Comparison of ENCODE assay signal across 3 cellular contexts in genomic region chr15:57167821-57168395, GRCh38.
TF ChIP-seq lines count a peak whose summit lies in the region.

No MANE protein-coding gene starts in this region.

TF ChIP-seq in liver, 16 proteins besides CTCF, POLR2A, EP300 and RAD21 (continued from another document):
- TF ChIP-seq, protein P1, sequence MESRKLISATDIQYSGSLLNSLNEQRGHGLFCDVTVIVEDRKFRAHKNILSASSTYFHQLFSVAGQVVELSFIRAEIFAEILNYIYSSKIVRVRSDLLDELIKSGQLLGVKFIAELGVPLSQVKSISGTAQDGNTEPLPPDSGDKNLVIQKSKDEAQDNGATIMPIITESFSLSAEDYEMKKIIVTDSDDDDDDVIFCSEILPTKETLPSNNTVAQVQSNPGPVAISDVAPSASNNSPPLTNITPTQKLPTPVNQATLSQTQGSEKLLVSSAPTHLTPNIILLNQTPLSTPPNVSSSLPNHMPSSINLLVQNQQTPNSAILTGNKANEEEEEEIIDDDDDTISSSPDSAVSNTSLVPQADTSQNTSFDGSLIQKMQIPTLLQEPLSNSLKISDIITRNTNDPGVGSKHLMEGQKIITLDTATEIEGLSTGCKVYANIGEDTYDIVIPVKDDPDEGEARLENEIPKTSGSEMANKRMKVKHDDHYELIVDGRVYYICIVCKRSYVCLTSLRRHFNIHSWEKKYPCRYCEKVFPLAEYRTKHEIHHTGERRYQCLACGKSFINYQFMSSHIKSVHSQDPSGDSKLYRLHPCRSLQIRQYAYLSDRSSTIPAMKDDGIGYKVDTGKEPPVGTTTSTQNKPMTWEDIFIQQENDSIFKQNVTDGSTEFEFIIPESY (IDR thresholded peaks at IDR 0.05), result peak; percentile 18
- TF ChIP-seq YY1 (IDR thresholded peaks at IDR 0.05) (peak; percentile 74), FOXA2 (IDR thresholded peaks at IDR 0.05) (peak; percentile 20), GABPA (IDR thresholded peaks at IDR 0.05 in 1 of 2, conservative IDR thresholded peaks at IDR 0.05 in 1 of 2) (no peak), HNF4G (IDR thresholded peaks at IDR 0.05) (no peak)

TF ChIP-seq in HepG2, 621 proteins besides CTCF, POLR2A, EP300 and RAD21 (continued from another document and continues in another):
- TF ChIP-seq, protein P2, sequence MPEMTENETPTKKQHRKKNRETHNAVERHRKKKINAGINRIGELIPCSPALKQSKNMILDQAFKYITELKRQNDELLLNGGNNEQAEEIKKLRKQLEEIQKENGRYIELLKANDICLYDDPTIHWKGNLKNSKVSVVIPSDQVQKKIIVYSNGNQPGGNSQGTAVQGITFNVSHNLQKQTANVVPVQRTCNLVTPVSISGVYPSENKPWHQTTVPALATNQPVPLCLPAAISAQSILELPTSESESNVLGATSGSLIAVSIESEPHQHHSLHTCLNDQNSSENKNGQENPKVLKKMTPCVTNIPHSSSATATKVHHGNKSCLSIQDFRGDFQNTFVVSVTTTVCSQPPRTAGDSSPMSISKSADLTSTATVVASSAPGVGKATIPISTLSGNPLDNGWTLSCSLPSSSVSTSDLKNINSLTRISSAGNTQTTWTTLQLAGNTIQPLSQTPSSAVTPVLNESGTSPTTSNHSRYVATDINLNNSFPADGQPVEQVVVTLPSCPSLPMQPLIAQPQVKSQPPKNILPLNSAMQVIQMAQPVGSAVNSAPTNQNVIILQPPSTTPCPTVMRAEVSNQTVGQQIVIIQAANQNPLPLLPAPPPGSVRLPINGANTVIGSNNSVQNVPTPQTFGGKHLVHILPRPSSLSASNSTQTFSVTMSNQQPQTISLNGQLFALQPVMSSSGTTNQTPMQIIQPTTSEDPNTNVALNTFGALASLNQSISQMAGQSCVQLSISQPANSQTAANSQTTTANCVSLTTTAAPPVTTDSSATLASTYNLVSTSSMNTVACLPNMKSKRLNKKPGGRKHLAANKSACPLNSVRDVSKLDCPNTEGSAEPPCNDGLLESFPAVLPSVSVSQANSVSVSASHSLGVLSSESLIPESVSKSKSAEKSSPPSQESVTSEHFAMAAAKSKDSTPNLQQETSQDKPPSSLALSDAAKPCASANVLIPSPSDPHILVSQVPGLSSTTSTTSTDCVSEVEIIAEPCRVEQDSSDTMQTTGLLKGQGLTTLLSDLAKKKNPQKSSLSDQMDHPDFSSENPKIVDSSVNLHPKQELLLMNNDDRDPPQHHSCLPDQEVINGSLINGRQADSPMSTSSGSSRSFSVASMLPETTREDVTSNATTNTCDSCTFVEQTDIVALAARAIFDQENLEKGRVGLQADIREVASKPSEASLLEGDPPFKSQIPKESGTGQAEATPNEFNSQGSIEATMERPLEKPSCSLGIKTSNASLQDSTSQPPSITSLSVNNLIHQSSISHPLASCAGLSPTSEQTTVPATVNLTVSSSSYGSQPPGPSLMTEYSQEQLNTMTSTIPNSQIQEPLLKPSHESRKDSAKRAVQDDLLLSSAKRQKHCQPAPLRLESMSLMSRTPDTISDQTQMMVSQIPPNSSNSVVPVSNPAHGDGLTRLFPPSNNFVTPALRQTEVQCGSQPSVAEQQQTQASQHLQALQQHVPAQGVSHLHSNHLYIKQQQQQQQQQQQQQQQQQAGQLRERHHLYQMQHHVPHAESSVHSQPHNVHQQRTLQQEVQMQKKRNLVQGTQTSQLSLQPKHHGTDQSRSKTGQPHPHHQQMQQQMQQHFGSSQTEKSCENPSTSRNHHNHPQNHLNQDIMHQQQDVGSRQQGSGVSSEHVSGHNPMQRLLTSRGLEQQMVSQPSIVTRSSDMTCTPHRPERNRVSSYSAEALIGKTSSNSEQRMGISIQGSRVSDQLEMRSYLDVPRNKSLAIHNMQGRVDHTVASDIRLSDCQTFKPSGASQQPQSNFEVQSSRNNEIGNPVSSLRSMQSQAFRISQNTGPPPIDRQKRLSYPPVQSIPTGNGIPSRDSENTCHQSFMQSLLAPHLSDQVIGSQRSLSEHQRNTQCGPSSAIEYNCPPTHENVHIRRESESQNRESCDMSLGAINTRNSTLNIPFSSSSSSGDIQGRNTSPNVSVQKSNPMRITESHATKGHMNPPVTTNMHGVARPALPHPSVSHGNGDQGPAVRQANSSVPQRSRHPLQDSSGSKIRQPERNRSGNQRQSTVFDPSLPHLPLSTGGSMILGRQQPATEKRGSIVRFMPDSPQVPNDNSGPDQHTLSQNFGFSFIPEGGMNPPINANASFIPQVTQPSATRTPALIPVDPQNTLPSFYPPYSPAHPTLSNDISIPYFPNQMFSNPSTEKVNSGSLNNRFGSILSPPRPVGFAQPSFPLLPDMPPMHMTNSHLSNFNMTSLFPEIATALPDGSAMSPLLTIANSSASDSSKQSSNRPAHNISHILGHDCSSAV (CRISPR knock-in tag; IDR thresholded peaks at IDR 0.05; ENCODE audit: borderline replicate concordance), result no peak
- TF ChIP-seq, protein P3, sequence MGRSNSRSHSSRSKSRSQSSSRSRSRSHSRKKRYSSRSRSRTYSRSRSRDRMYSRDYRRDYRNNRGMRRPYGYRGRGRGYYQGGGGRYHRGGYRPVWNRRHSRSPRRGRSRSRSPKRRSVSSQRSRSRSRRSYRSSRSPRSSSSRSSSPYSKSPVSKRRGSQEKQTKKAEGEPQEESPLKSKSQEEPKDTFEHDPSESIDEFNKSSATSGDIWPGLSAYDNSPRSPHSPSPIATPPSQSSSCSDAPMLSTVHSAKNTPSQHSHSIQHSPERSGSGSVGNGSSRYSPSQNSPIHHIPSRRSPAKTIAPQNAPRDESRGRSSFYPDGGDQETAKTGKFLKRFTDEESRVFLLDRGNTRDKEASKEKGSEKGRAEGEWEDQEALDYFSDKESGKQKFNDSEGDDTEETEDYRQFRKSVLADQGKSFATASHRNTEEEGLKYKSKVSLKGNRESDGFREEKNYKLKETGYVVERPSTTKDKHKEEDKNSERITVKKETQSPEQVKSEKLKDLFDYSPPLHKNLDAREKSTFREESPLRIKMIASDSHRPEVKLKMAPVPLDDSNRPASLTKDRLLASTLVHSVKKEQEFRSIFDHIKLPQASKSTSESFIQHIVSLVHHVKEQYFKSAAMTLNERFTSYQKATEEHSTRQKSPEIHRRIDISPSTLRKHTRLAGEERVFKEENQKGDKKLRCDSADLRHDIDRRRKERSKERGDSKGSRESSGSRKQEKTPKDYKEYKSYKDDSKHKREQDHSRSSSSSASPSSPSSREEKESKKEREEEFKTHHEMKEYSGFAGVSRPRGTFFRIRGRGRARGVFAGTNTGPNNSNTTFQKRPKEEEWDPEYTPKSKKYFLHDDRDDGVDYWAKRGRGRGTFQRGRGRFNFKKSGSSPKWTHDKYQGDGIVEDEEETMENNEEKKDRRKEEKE (IDR thresholded peaks at IDR 0.05), result no peak
- no peak for TF ChIP-seq KLF6 (CRISPR knock-in tag; IDR thresholded peaks at IDR 0.05)
- TF ChIP-seq MIER2 (CRISPR knock-in tag; IDR thresholded peaks at IDR 0.05), result no peak
- TF ChIP-seq SKI (IDR thresholded peaks at IDR 0.05; ENCODE audit: partially characterized antibody), result no peak
- TF ChIP-seq PRMT3 (CRISPR knock-in tag; IDR thresholded peaks at IDR 0.05; ENCODE audit: borderline replicate concordance, low read depth), result no peak
- TF ChIP-seq, protein P4, sequence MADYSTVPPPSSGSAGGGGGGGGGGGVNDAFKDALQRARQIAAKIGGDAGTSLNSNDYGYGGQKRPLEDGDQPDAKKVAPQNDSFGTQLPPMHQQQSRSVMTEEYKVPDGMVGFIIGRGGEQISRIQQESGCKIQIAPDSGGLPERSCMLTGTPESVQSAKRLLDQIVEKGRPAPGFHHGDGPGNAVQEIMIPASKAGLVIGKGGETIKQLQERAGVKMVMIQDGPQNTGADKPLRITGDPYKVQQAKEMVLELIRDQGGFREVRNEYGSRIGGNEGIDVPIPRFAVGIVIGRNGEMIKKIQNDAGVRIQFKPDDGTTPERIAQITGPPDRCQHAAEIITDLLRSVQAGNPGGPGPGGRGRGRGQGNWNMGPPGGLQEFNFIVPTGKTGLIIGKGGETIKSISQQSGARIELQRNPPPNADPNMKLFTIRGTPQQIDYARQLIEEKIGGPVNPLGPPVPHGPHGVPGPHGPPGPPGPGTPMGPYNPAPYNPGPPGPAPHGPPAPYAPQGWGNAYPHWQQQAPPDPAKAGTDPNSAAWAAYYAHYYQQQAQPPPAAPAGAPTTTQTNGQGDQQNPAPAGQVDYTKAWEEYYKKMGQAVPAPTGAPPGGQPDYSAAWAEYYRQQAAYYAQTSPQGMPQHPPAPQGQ (CRISPR knock-in tag; IDR thresholded peaks at IDR 0.05; ENCODE audit: borderline replicate concordance), result no peak
- no peak for TF ChIP-seq TAF1 (CRISPR knock-in tag; IDR thresholded peaks at IDR 0.05)

TF ChIP-seq in K562, 482 proteins besides CTCF, POLR2A, EP300 and RAD21 (continued from another document):
- TF ChIP-seq PRDM10 (IDR thresholded peaks at IDR 0.05; ENCODE audit: partially characterized antibody) (no peak), RFX5 (IDR thresholded peaks at IDR 0.05; ENCODE audit: low read depth, low read length) (no peak), SNRNP70 (optimal IDR thresholded peaks at IDR 0.05; ENCODE audit: low read depth, low read length) (no peak), POLR2H (tag; IDR thresholded peaks at IDR 0.05; ENCODE audit: low read depth) (no peak), NUFIP1 (IDR thresholded peaks at IDR 0.05; ENCODE audit: partially characterized antibody) (no peak), ARHGAP35 (IDR thresholded peaks at IDR 0.05; ENCODE audit: partially characterized antibody) (no peak), TARDBP (IDR thresholded peaks at IDR 0.05) (no peak), RREB1 (CRISPR knock-in tag; IDR thresholded peaks at IDR 0.05) (no peak), MEIS2 (IDR thresholded peaks at IDR 0.05; ENCODE audit: partially characterized antibody) (no peak), MAFG (tag; conservative IDR thresholded peaks at IDR 0.05) (no peak), CREBBP (IDR thresholded peaks at IDR 0.05; ENCODE audit: low read depth, low read length) (no peak), SRF (CRISPR knock-in tag; IDR thresholded peaks at IDR 0.05) (no peak), DIDO1 (tag; IDR thresholded peaks at IDR 0.05; ENCODE audit: low read depth) (no peak), RBM22 (IDR thresholded peaks at IDR 0.05; ENCODE audit: low read depth, low read length, poor library complexity, severe bottlenecking) (no peak)
- TF ChIP-seq, protein P5, sequence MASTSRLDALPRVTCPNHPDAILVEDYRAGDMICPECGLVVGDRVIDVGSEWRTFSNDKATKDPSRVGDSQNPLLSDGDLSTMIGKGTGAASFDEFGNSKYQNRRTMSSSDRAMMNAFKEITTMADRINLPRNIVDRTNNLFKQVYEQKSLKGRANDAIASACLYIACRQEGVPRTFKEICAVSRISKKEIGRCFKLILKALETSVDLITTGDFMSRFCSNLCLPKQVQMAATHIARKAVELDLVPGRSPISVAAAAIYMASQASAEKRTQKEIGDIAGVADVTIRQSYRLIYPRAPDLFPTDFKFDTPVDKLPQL (IDR thresholded peaks at IDR 0.05; ENCODE audit: extremely low read depth, insufficient read length), result no peak
